In genomic region chr20:62908971-62909791, GRCh38 we compare ENCODE assay signal across 1 cellular context.
TF ChIP-seq lines count a peak whose summit lies in the region.

No MANE protein-coding gene starts in this region.

TF ChIP-seq in HepG2, 621 proteins besides CTCF, POLR2A, EP300 and RAD21:
- no peak for TF ChIP-seq FOXM1 (CRISPR knock-in tag; IDR thresholded peaks at IDR 0.05)
- no peak for TF ChIP-seq SKI (IDR thresholded peaks at IDR 0.05; ENCODE audit: partially characterized antibody)
- no peak for TF ChIP-seq ZNF274 (CRISPR knock-in tag; IDR thresholded peaks at IDR 0.05)
- TF ChIP-seq SAFB2 (CRISPR knock-in tag; IDR thresholded peaks at IDR 0.05; ENCODE audit: borderline replicate concordance, low read depth): no peak
- no peak for TF ChIP-seq REPIN1 (CRISPR knock-in tag; IDR thresholded peaks at IDR 0.05; ENCODE audit: borderline replicate concordance, low read depth)
- TF ChIP-seq ATAD3A (CRISPR knock-in tag; IDR thresholded peaks at IDR 0.05): no peak
- TF ChIP-seq ZNF770 (CRISPR knock-in tag; IDR thresholded peaks at IDR 0.05): peak; percentile 27; the same call in 1 of the 2 replicates
- TF ChIP-seq ZNF432 (CRISPR knock-in tag; IDR thresholded peaks at IDR 0.05; ENCODE audit: borderline replicate concordance): no peak
- no peak for TF ChIP-seq KDM6A (CRISPR knock-in tag; IDR thresholded peaks at IDR 0.05; ENCODE audit: low read depth)
- peak; percentile 32 for TF ChIP-seq RBM22 (optimal IDR thresholded peaks at IDR 0.05; ENCODE audit: low read length)
- no peak for TF ChIP-seq DPF2 (CRISPR knock-in tag; IDR thresholded peaks at IDR 0.05; ENCODE audit: borderline replicate concordance, low read depth)
- no peak for TF ChIP-seq KAT7 (CRISPR knock-in tag; IDR thresholded peaks at IDR 0.05; ENCODE audit: borderline replicate concordance)
- no peak for TF ChIP-seq ZNF841 (CRISPR knock-in tag; IDR thresholded peaks at IDR 0.05; ENCODE audit: borderline replicate concordance)
- no peak for TF ChIP-seq MTA1 (CRISPR knock-in tag; IDR thresholded peaks at IDR 0.05; ENCODE audit: borderline replicate concordance)
- no peak for TF ChIP-seq NFAT5 (CRISPR knock-in tag; IDR thresholded peaks at IDR 0.05)
- peak; percentile 22; the same call in 1 of the 2 replicates for TF ChIP-seq NFE2L2 (IDR thresholded peaks at IDR 0.05; ENCODE audit: low read length)
- TF ChIP-seq ZBTB1 (CRISPR knock-in tag; IDR thresholded peaks at IDR 0.05; ENCODE audit: borderline replicate concordance): no peak
- no peak for TF ChIP-seq GMEB2 (CRISPR knock-in tag; IDR thresholded peaks at IDR 0.05; ENCODE audit: low read depth)
- TF ChIP-seq TEAD3 (CRISPR knock-in tag; optimal IDR thresholded peaks at IDR 0.05; ENCODE audit: borderline replicate concordance): no peak
- no peak for TF ChIP-seq NFATC3 (CRISPR knock-in tag; IDR thresholded peaks at IDR 0.05)
- TF ChIP-seq HNF4G (IDR thresholded peaks at IDR 0.05; ENCODE audit: borderline replicate concordance, low read depth, low read length): no peak
- no peak for TF ChIP-seq HNF4G (CRISPR knock-in tag; IDR thresholded peaks at IDR 0.05; ENCODE audit: borderline replicate concordance, low read depth)
- TF ChIP-seq ZNF737 (CRISPR knock-in tag; IDR thresholded peaks at IDR 0.05; ENCODE audit: borderline replicate concordance): no peak
- TF ChIP-seq RFXAP (CRISPR knock-in tag; IDR thresholded peaks at IDR 0.05; ENCODE audit: borderline replicate concordance): no peak
- peak; percentile 74 for TF ChIP-seq AGO2 (optimal IDR thresholded peaks at IDR 0.05; ENCODE audit: low read depth, low read length)
- TF ChIP-seq ZSCAN9 (CRISPR knock-in tag; IDR thresholded peaks at IDR 0.05; ENCODE audit: borderline replicate concordance): no peak
- no peak for TF ChIP-seq HES4 (CRISPR knock-in tag; IDR thresholded peaks at IDR 0.05; ENCODE audit: borderline replicate concordance)
- no peak for TF ChIP-seq ZXDC (CRISPR knock-in tag; IDR thresholded peaks at IDR 0.05)
- TF ChIP-seq HOXA9 (CRISPR knock-in tag; IDR thresholded peaks at IDR 0.05; ENCODE audit: borderline replicate concordance): no peak
- no peak for TF ChIP-seq ZNF235 (CRISPR knock-in tag; IDR thresholded peaks at IDR 0.05; ENCODE audit: borderline replicate concordance)
- 0 out of 2 replicates have a peak, but pooled peaks have one; percentile 24 for TF ChIP-seq ZFP36L1 (CRISPR knock-in tag; IDR thresholded peaks at IDR 0.05)
- TF ChIP-seq MXD1 (CRISPR knock-in tag; IDR thresholded peaks at IDR 0.05): 0 out of 2 replicates have a peak, but pooled peaks have one; percentile 40
- no peak for TF ChIP-seq MXD4 (CRISPR knock-in tag; IDR thresholded peaks at IDR 0.05)
- no peak for TF ChIP-seq IKZF4 (CRISPR knock-in tag; IDR thresholded peaks at IDR 0.05; ENCODE audit: borderline replicate concordance, low read depth, not compliant biosample characterization)
- no peak for TF ChIP-seq MEIS2 (CRISPR knock-in tag; IDR thresholded peaks at IDR 0.05)
